Comparison of ENCODE assay signal across 9 cellular contexts in the genomic region with DNA sequence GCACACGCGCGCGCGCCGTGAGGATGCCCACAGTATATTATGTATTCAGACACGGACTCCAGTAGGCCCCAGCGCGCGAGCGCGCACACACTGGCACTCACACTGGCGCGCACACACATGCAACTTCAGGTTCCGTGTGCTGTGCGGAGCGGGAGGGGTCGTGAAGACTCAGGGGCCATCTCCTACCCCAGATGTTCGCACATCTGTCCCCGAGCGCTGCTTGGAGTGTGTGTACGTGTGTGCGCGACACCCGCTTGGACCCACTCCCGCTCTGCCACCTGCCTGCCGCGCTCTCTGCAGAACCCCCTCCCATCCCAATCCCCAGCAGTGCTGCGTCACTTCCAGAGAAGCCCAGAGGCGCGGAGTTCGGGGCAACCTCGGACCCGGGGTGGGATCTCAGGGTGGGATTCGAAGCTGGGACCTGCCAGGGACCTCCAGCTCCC. TPM values are rescaled to one million over a fixed set of nuclear protein-coding genes. Genes with fewer than 3 reads are reported as not detected.
DNase-seq lines count a peak whose midpoint lies in the region; ATAC-seq, FAIRE-seq and TF ChIP-seq lines count a peak whose summit lies in the region.
"Had no signal": no experiment of that assay in that cellular context is flagged by ENCODE, and none has a peak within 500 bp of the region (broad histone marks: within the 10 kb centered on the region; RNA-seq: fewer than 3 reads in every experiment).

No MANE protein-coding gene starts in this region.

- no peaks in the 10 kb centered on the region for H3K9me3 Mint-ChIP-seq in activated T-cell treated with anti-CD3 and anti-CD28 coated beads, Interleukin-2, amount 50 U/mL, for 24 hours

- no peak for TF ChIP-seq POLR2A in transverse colon (IDR thresholded peaks at IDR 0.05)

- no peaks in the 10 kb centered on the region for H3K27me3 ChIP-seq in bronchial epithelial cell (ENCODE audit: control insufficient read depth, insufficient read depth, low read length)
- peaks cover 62% of the 10 kb centered on the region for H3K27me3 ChIP-seq in transverse colon

- no peak for TF ChIP-seq EP300 in transverse colon (IDR thresholded peaks at IDR 0.05; ENCODE audit: low read depth)

- H3K36me3 Mint-ChIP-seq in activated T-cell treated with anti-CD3 and anti-CD28 coated beads, Interleukin-2, amount 50 U/mL, for 24 hours (ENCODE audit: low read depth) = no peaks in the 10 kb centered on the region

- H3K9me3 ChIP-seq in transverse colon = no peaks in the 10 kb centered on the region

- H3K27ac Mint-ChIP-seq in activated T-cell treated with anti-CD3 and anti-CD28 coated beads, Interleukin-2, amount 50 U/mL, for 24 hours = no peak overlapping the region

- FAIRE-seq in bronchial epithelial cell (lab: Jason Lieb, UNC) = no peak

- DNase-seq in activated T-cell treated with anti-CD3 and anti-CD28 coated beads, Interleukin-2, amount 50 U/mL, for 24 hours = no peak
- DNase-seq in activated T-cell treated with anti-CD3 and anti-CD28 coated beads, Interleukin-2, amount 50 U/mL, for 1 hour = no peak
- DNase-seq in bronchial epithelial cell (ENCODE audit: low read depth) (no peak), lung microvascular endothelial cell (ENCODE audit: low read depth in 2 of 2) (peak; percentile 70 to 76), transverse colon (no peak), AG20443 (ENCODE audit: low spot score) (no peak), NCI-H2196 (lab: John Stamatoyannopoulos, UW; ENCODE audit: unreplicated experiment) (no peak)
- DNase-seq: GF-D8 had no signal

- no peaks in the 10 kb centered on the region for H3K36me3 ChIP-seq in bronchial epithelial cell (ENCODE audit: control insufficient read depth, insufficient read depth, low read length)
- H3K36me3 ChIP-seq in transverse colon = no peaks in the 10 kb centered on the region

- TF ChIP-seq CTCF in bronchial epithelial cell (IDR thresholded peaks at IDR 0.05; ENCODE audit: insufficient read depth, low read length, severe bottlenecking) (no peak), transverse colon (IDR thresholded peaks at IDR 0.05) (no peak)

- H3K27me3 Mint-ChIP-seq in activated T-cell treated with anti-CD3 and anti-CD28 coated beads, Interleukin-2, amount 50 U/mL, for 24 hours = peaks cover 84% of the 10 kb centered on the region

- peaks cover 0 to 66% (median 12%) of the 10 kb centered on the region in 4 donors for H3K4me1 ChIP-seq in transverse colon

- H3K4me3 Mint-ChIP-seq in activated T-cell treated with anti-CD3 and anti-CD28 coated beads, Interleukin-2, amount 50 U/mL, for 24 hours = peak overlapping the region; percentile 60

- H3K27ac ChIP-seq in transverse colon = peak overlapping the region; percentile 82 to 95 (median 88)

- peaks cover 36% of the 10 kb centered on the region for H3K4me1 Mint-ChIP-seq in activated T-cell treated with anti-CD3 and anti-CD28 coated beads, Interleukin-2, amount 50 U/mL, for 24 hours (ENCODE audit: low read depth)

- in situ Hi-C loops in transverse colon (cut with MboI; ENCODE audit: low pct_ligation_motif_present in 1 of 4, low pct_unique_long_range_greater_than_20kb in 1 of 4, low sequenced_read_pairs in 3 of 4) = no loop called here

- H3K4me3 ChIP-seq in bronchial epithelial cell (ENCODE audit: low read depth, low read length) (peak overlapping the region; percentile 67), transverse colon (peak overlapping the region; percentile 57 to 69 (median 58))

- intact Hi-C loops in transverse colon (cut with DNase I; ENCODE audit: low total_unique reads) = loop anchor here (10.0 kb wide), 2 partner anchors 50 to 80 kb away; no protein-coding TSS in a partner anchor

- ATAC-seq in HG02852 (IDR thresholded peaks at IDR 0.05; ENCODE audit: unreplicated experiment) = no peak

- 35% methylated on average over 35 of the region's 35 CpGs; no CpG with 5 or more reads in 1 of the 2 donors for WGBS in transverse colon (ENCODE audit: low coverage in 1 of 2), 2 donors

RNA-seq across cellular contexts. Expression of gene NRP2, which starts 2.6 kb away (rescaled TPM):
- 12.8 and 21.3 TPM in 2 replicates for total RNA-seq in bronchial epithelial cell
- total RNA-seq in lung microvascular endothelial cell = 137 and 163 TPM in 2 replicates
- 100 to 1,000 TPM in 1 of 4 donors, 10 to 100 TPM in 3; 35.1 to 146 (median 63.9) TPM for total RNA-seq in transverse colon

Comparison
In these comparisons a context has a peak if more than half of its experiments do, and no peak if none do; other contexts are left out.
1. DNase-seq: peak in lung microvascular endothelial cell (2 of 2); none in activated T-cell treated with anti-CD3 and anti-CD28 coated beads, Interleukin-2, amount 50 U/mL, for 24 hours (single experiment), activated T-cell treated with anti-CD3 and anti-CD28 coated beads, Interleukin-2, amount 50 U/mL, for 1 hour (single experiment), bronchial epithelial cell (single experiment), transverse colon (single experiment), AG20443 (single experiment) and NCI-H2196 (single experiment).